Comparison of ENCODE assay signal across 12 cellular contexts in genomic region chr21:40504825-40505224, GRCh38.
DNase-seq lines count a peak whose midpoint lies in the region; ATAC-seq and TF ChIP-seq lines count a peak whose summit lies in the region.
"Had no signal": no experiment of that assay in that cellular context is flagged by ENCODE, and none has a peak within 500 bp of the region (broad histone marks: within the 10 kb centered on the region; RNA-seq: fewer than 3 reads in every experiment).

No MANE protein-coding gene starts in this region.

- H3K27ac ChIP-seq in foreskin keratinocyte = no peak overlapping the region
- no peak overlapping the region for H3K27ac ChIP-seq in RWPE1
- H3K27ac ChIP-seq: BLaER1 treated with 17β-estradiol and CSF1 and Interleukin-3, amounts not matched to agents 10 nM and 100 nM; GM23248 had no signal

- CTCF ChIA-PET in RWPE1 (lab: Yijun Ruan, JAX) = no interaction called here

- H3K27me3 ChIP-seq in foreskin keratinocyte = no peaks in the 10 kb centered on the region
- H3K27me3 ChIP-seq: BLaER1 treated with 17β-estradiol and CSF1 and Interleukin-3, amounts not matched to agents 10 nM and 100 nM had no signal

- DNase-seq in NCI-H748 (lab: John Stamatoyannopoulos, UW; ENCODE audit: unreplicated experiment) = peak; percentile 5
- DNase-seq in NCI-H748 treated with DMSO at 0.1 percent for 48 hours (lab: John Stamatoyannopoulos, UW) = no peak
- DNase-seq in NCI-H69 (lab: John Stamatoyannopoulos, UW) = peak; percentile 32
- DNase-seq in foreskin keratinocyte = no peak
- no peak for DNase-seq in RWPE1 (ENCODE audit: low spot score)
- no peak for DNase-seq in EL
- DNase-seq: Calu3; CD8-positive, alpha-beta T cell; GDM1; GM23248; H7 had no signal

- TF ChIP-seq CTCF in foreskin keratinocyte (conservative IDR thresholded peaks at IDR 0.05) = peak; percentile 11
- no peak for TF ChIP-seq CTCF in RWPE1 (conservative IDR thresholded peaks at IDR 0.05; ENCODE audit: low read depth)

- peaks cover 4% of the 10 kb centered on the region for H3K4me1 ChIP-seq in foreskin keratinocyte
- H3K4me1 ChIP-seq: BLaER1 treated with 17β-estradiol and CSF1 and Interleukin-3, amounts not matched to agents 10 nM and 100 nM had no signal

- POLR2A ChIA-PET in RWPE1 (lab: Yijun Ruan, JAX; ENCODE audit: low non-redundant PET) = no interaction called here

- no peak for ATAC-seq in foreskin keratinocyte
- ATAC-seq: CD8-positive, alpha-beta T cell had no signal

Comparison
In these comparisons a context has a peak if more than half of its experiments do, and no peak if none do; other contexts are left out.
1. DNase-seq: peak in NCI-H748 (single experiment) and NCI-H69 (single experiment); none in NCI-H748 treated with DMSO at 0.1 percent for 48 hours (single experiment), foreskin keratinocyte (0 of 2), RWPE1 (single experiment) and EL (single experiment).